Comparison of ENCODE assay signal across 2 cellular contexts in the genomic region with DNA sequence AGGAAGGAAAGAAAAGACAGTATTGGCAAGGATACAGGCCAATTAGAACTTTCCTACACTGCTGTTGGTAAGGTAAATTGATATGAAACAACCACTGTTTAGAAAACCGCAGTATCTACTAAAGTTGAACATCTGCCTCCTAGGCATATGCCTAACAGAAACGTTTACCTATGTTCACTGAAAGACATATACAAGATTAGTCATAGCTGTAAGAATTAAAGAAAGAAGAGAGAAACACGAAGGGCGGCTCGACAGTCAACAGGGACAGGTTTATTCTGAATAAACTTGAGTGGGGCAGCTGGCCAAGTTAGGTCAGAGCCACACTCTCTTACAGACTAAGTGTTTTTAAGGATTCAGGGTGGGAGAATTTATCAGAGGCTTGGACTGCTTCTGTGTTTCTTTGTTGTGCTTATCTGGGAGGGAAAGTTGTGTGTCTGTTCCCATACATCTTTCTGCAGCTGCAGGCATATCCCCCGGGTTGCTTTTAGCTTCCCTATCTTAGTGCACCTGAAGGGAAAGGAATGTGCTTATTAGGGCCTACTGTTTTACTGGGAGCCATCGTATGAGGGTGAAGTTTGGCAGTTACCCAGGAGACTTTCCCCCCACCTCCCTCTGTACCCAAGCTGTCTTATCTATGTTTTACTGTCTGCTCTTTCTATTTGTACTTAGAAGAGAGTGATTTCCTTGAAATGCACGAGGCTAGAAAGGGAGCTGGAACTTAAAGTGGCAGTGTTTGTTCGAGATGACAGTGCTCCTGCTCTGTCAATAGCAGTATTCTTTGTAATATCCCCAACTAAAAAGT.
A peak's percentile ranks its signal among the peaks of the same experiment; 100 is the strongest.
TF ChIP-seq lines count a peak whose summit lies in the region.

No MANE protein-coding gene starts in this region.

TF ChIP-seq in GM23338, 12 proteins besides CTCF, POLR2A, EP300 and RAD21 (continues in another document):
- TF ChIP-seq EZH2phosphoT487 (IDR thresholded peaks at IDR 0.05; ENCODE audit: unreplicated experiment) (no peak), STAT1 (IDR thresholded peaks at IDR 0.05; ENCODE audit: unreplicated experiment) (no peak), ZNF462 (CRISPR knock-in tag; IDR thresholded peaks at IDR 0.05) (no peak), POLR2AphosphoS5 (IDR thresholded peaks at IDR 0.05; ENCODE audit: low read depth) (no peak), NANOG (IDR thresholded peaks at IDR 0.05; ENCODE audit: borderline replicate concordance) (no peak), EZH2 (IDR thresholded peaks at IDR 0.05; ENCODE audit: low read depth, unreplicated experiment) (no peak), JUNB (IDR thresholded peaks at IDR 0.05; ENCODE audit: unreplicated experiment) (no peak), ZNF331 (CRISPR knock-in tag; IDR thresholded peaks at IDR 0.05; ENCODE audit: low read depth) (no peak), CREB1 (CRISPR knock-in tag; IDR thresholded peaks at IDR 0.05; ENCODE audit: low read depth) (no peak), ZNF114 (CRISPR knock-in tag; IDR thresholded peaks at IDR 0.05) (no peak)
- TF ChIP-seq, protein P1, sequence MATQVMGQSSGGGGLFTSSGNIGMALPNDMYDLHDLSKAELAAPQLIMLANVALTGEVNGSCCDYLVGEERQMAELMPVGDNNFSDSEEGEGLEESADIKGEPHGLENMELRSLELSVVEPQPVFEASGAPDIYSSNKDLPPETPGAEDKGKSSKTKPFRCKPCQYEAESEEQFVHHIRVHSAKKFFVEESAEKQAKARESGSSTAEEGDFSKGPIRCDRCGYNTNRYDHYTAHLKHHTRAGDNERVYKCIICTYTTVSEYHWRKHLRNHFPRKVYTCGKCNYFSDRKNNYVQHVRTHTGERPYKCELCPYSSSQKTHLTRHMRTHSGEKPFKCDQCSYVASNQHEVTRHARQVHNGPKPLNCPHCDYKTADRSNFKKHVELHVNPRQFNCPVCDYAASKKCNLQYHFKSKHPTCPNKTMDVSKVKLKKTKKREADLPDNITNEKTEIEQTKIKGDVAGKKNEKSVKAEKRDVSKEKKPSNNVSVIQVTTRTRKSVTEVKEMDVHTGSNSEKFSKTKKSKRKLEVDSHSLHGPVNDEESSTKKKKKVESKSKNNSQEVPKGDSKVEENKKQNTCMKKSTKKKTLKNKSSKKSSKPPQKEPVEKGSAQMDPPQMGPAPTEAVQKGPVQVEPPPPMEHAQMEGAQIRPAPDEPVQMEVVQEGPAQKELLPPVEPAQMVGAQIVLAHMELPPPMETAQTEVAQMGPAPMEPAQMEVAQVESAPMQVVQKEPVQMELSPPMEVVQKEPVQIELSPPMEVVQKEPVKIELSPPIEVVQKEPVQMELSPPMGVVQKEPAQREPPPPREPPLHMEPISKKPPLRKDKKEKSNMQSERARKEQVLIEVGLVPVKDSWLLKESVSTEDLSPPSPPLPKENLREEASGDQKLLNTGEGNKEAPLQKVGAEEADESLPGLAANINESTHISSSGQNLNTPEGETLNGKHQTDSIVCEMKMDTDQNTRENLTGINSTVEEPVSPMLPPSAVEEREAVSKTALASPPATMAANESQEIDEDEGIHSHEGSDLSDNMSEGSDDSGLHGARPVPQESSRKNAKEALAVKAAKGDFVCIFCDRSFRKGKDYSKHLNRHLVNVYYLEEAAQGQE (IDR thresholded peaks at IDR 0.05; ENCODE audit: unreplicated experiment), result no peak

TF ChIP-seq in H1, 55 proteins besides CTCF, POLR2A, EP300 and RAD21:
- TF ChIP-seq JUND (IDR thresholded peaks at IDR 0.05; ENCODE audit: low read length) (no peak), TCF12 (IDR thresholded peaks at IDR 0.05; ENCODE audit: low read depth, low read length) (peak; percentile 92), RNF2 (IDR thresholded peaks at IDR 0.05; ENCODE audit: borderline replicate concordance, low read depth, low read length, missing control alignments, poor library complexity, severe bottlenecking) (no peak), POLR2AphosphoS5 (IDR thresholded peaks at IDR 0.05; ENCODE audit: low read depth, low read length) (0 out of 2 replicates have a peak, but pooled peaks have one; percentile 35), SIRT6 (IDR thresholded peaks at IDR 0.05; ENCODE audit: low read length) (no peak), SIX5 (IDR thresholded peaks at IDR 0.05; ENCODE audit: low read depth, low read length) (no peak)
